ENCODE assay signal across 1 cellular context in the genomic region with DNA sequence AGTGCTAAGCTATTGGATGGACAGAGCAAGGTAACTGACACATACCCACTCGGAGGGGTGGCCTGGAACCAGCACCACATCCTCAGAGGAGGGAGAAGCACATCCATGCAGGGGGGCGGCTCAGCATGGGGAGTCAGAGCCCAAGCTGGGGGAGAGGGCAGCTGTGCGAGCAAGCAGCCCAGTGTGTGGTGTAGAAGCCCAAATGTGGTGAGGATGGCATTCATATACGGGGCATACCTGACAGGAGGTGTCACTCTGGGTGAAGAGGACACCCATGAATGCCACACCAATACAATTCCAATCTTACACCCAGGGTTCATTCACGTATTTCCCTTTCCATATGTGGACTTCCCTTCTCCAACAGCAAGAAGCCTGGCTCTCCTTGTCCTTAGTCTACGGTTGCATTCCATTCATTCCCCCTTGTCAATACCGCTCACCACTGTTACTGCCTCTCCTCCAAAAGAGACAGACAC.
TF ChIP-seq lines count a peak whose summit lies in the region.

No MANE protein-coding gene starts in this region.

TF ChIP-seq in GM23338, 12 proteins besides CTCF, POLR2A, EP300 and RAD21 (continued from another document):
- TF ChIP-seq, protein P1, sequence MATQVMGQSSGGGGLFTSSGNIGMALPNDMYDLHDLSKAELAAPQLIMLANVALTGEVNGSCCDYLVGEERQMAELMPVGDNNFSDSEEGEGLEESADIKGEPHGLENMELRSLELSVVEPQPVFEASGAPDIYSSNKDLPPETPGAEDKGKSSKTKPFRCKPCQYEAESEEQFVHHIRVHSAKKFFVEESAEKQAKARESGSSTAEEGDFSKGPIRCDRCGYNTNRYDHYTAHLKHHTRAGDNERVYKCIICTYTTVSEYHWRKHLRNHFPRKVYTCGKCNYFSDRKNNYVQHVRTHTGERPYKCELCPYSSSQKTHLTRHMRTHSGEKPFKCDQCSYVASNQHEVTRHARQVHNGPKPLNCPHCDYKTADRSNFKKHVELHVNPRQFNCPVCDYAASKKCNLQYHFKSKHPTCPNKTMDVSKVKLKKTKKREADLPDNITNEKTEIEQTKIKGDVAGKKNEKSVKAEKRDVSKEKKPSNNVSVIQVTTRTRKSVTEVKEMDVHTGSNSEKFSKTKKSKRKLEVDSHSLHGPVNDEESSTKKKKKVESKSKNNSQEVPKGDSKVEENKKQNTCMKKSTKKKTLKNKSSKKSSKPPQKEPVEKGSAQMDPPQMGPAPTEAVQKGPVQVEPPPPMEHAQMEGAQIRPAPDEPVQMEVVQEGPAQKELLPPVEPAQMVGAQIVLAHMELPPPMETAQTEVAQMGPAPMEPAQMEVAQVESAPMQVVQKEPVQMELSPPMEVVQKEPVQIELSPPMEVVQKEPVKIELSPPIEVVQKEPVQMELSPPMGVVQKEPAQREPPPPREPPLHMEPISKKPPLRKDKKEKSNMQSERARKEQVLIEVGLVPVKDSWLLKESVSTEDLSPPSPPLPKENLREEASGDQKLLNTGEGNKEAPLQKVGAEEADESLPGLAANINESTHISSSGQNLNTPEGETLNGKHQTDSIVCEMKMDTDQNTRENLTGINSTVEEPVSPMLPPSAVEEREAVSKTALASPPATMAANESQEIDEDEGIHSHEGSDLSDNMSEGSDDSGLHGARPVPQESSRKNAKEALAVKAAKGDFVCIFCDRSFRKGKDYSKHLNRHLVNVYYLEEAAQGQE (IDR thresholded peaks at IDR 0.05; ENCODE audit: unreplicated experiment) = no peak
- TF ChIP-seq, protein P2, sequence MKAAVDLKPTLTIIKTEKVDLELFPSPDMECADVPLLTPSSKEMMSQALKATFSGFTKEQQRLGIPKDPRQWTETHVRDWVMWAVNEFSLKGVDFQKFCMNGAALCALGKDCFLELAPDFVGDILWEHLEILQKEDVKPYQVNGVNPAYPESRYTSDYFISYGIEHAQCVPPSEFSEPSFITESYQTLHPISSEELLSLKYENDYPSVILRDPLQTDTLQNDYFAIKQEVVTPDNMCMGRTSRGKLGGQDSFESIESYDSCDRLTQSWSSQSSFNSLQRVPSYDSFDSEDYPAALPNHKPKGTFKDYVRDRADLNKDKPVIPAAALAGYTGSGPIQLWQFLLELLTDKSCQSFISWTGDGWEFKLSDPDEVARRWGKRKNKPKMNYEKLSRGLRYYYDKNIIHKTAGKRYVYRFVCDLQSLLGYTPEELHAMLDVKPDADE (IDR thresholded peaks at IDR 0.05) = no peak
- no peak for TF ChIP-seq EZH2 (IDR thresholded peaks at IDR 0.05; ENCODE audit: low read depth, unreplicated experiment)
- no peak for TF ChIP-seq ZNF114 (CRISPR knock-in tag; IDR thresholded peaks at IDR 0.05)
- TF ChIP-seq, protein P3, sequence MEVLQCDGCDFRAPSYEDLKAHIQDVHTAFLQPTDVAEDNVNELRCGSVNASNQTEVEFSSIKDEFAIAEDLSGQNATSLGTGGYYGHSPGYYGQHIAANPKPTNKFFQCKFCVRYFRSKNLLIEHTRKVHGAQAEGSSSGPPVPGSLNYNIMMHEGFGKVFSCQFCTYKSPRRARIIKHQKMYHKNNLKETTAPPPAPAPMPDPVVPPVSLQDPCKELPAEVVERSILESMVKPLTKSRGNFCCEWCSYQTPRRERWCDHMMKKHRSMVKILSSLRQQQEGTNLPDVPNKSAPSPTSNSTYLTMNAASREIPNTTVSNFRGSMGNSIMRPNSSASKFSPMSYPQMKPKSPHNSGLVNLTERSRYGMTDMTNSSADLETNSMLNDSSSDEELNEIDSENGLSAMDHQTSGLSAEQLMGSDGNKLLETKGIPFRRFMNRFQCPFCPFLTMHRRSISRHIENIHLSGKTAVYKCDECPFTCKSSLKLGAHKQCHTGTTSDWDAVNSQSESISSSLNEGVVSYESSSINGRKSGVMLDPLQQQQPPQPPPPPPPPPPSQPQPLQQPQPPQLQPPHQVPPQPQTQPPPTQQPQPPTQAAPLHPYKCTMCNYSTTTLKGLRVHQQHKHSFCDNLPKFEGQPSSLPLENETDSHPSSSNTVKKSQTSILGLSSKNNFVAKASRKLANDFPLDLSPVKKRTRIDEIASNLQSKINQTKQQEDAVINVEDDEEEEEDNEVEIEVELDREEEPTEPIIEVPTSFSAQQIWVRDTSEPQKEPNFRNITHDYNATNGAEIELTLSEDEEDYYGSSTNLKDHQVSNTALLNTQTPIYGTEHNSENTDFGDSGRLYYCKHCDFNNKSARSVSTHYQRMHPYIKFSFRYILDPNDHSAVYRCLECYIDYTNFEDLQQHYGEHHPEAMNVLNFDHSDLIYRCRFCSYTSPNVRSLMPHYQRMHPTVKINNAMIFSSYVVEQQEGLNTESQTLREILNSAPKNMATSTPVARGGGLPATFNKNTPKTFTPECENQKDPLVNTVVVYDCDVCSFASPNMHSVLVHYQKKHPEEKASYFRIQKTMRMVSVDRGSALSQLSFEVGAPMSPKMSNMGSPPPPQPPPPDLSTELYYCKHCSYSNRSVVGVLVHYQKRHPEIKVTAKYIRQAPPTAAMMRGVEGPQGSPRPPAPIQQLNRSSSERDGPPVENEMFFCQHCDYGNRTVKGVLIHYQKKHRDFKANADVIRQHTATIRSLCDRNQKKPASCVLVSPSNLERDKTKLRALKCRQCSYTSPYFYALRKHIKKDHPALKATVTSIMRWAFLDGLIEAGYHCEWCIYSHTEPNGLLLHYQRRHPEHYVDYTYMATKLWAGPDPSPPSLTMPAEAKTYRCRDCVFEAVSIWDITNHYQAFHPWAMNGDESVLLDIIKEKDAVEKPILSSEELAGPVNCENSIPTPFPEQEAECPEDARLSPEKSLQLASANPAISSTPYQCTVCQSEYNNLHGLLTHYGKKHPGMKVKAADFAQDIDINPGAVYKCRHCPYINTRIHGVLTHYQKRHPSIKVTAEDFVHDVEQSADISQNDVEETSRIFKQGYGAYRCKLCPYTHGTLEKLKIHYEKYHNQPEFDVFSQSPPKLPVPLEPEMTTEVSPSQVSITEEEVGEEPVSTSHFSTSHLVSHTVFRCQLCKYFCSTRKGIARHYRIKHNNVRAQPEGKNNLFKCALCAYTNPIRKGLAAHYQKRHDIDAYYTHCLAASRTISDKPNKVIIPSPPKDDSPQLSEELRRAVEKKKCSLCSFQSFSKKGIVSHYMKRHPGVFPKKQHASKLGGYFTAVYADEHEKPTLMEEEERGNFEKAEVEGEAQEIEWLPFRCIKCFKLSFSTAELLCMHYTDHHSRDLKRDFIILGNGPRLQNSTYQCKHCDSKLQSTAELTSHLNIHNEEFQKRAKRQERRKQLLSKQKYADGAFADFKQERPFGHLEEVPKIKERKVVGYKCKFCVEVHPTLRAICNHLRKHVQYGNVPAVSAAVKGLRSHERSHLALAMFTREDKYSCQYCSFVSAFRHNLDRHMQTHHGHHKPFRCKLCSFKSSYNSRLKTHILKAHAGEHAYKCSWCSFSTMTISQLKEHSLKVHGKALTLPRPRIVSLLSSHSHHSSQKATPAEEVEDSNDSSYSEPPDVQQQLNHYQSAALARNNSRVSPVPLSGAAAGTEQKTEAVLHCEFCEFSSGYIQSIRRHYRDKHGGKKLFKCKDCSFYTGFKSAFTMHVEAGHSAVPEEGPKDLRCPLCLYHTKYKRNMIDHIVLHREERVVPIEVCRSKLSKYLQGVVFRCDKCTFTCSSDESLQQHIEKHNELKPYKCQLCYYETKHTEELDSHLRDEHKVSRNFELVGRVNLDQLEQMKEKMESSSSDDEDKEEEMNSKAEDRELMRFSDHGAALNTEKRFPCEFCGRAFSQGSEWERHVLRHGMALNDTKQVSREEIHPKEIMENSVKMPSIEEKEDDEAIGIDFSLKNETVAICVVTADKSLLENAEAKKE (CRISPR knock-in tag; IDR thresholded peaks at IDR 0.05) = no peak
